ENCODE assay signal across 21 cellular contexts in genomic region chr15:35120173-35120572, GRCh38. TPM values are rescaled to one million over a fixed set of nuclear protein-coding genes. Genes with fewer than 3 reads are reported as not detected.
A peak's percentile ranks its signal among the peaks of the same experiment; 100 is the strongest.
DNase-seq lines count a peak whose midpoint lies in the region; ATAC-seq, FAIRE-seq and TF ChIP-seq lines count a peak whose summit lies in the region.
"Had no signal": no experiment of that assay in that cellular context is flagged by ENCODE, and none has a peak within 500 bp of the region (broad histone marks: within the 10 kb centered on the region; RNA-seq: fewer than 3 reads in every experiment).

No MANE protein-coding gene starts in this region.

- intact Hi-C loops in HepG2 (cut with micrococcal nuclease; ENCODE audit: unreplicated experiment) = no loop called here
- intact Hi-C loops in mammary epithelial cell (cut with micrococcal nuclease) = no loop called here
- intact Hi-C loops in spleen (cut with DNase I; ENCODE audit: low total_unique reads) = no loop called here

- H3K4me3 Mint-ChIP-seq in mesothelial cell of epicardium = no peak overlapping the region
- H3K4me3 Mint-ChIP-seq: CD4-positive, CD25-positive, alpha-beta regulatory T cell; CD8-positive, alpha-beta T cell; GM23338; H9 had no signal

- dilution Hi-C loops in mammary epithelial cell (cut with HindIII; ENCODE audit: low sequenced_read_pairs) = no loop called here

- no peak overlapping the region for H3K4me3 ChIP-seq in HepG2 (replicated peaks in 1 of 3; ENCODE audit: insufficient read depth in 1 of 3, low read depth in 2 of 3, low read length in 3 of 3)
- H3K4me3 ChIP-seq in mammary epithelial cell (replicated peaks in 1 of 3; ENCODE audit: insufficient read depth in 1 of 3, low read depth in 2 of 3, low read length in 3 of 3) = no peak overlapping the region
- H3K4me3 ChIP-seq in spleen = no peak overlapping the region
- H3K4me3 ChIP-seq: GM23338 had no signal

- ATAC-seq in HepG2 (no peak), GM21576 (IDR thresholded peaks at IDR 0.05; ENCODE audit: unreplicated experiment) (no peak)
- ATAC-seq: CD8-positive, alpha-beta T cell; GM23338; HCT116 had no signal

- H3K4me1 ChIP-seq in HepG2 (ENCODE audit: insufficient read depth, low read length) = peaks cover 8% of the 10 kb centered on the region
- H3K4me1 ChIP-seq in mammary epithelial cell (ENCODE audit: insufficient read depth, low read length) = no peaks in the 10 kb centered on the region
- H3K4me1 ChIP-seq in spleen = no peaks in the 10 kb centered on the region
- H3K4me1 ChIP-seq: Caco-2 had no signal

- DNase-seq in HepG2 (ENCODE audit: low spot score) = no peak
- no peak for DNase-seq in mesothelial cell of epicardium (ENCODE audit: low spot score in 2 of 2, unreplicated experiment in 2 of 2)
- DNase-seq in 8988T = no peak
- DNase-seq in mammary epithelial cell = no peak
- DNase-seq in spleen = no peak
- DNase-seq: C1 segment of cervical spinal cord; Caco-2; CD4-positive, CD25-positive, alpha-beta regulatory T cell; CD8-positive, alpha-beta T cell; DMS153; DND-41; H9 had no signal

- TF ChIP-seq EP300 in HepG2 (IDR thresholded peaks at IDR 0.05; ENCODE audit: low read depth in 2 of 2, low read length in 2 of 2) (no peak), HepG2 (CRISPR knock-in tag; IDR thresholded peaks at IDR 0.05; ENCODE audit: borderline replicate concordance) (no peak)

- no peaks in the 10 kb centered on the region for H3K27me3 Mint-ChIP-seq in mesothelial cell of epicardium (ENCODE audit: low read depth)
- H3K27me3 Mint-ChIP-seq: CD4-positive, CD25-positive, alpha-beta regulatory T cell had no signal

- no peak for TF ChIP-seq RAD21 in HepG2 (CRISPR knock-in tag; IDR thresholded peaks at IDR 0.05)

- H3K9me3 ChIP-seq in HepG2 (ENCODE audit: low read length) (no peaks in the 10 kb centered on the region), mammary epithelial cell (replicated peaks; ENCODE audit: insufficient read depth, low read length) (no peaks in the 10 kb centered on the region), spleen (peaks cover 0 to 4% (median 0%) of the 10 kb centered on the region in 8 donors)
- H3K9me3 ChIP-seq: Caco-2 had no signal

- BruUV-seq in HepG2 (replicated peaks; lab: Mats Ljungman, UMichigan) (no TSS peak), mammary epithelial cell (replicated peaks; lab: Mats Ljungman, UMichigan) (no TSS peak)

- H3K27ac ChIP-seq in VCaP (peak overlapping the region; percentile 26; the same call in 1 of the 2 replicates), HepG2 (ENCODE audit: extremely low read length, insufficient read depth, low read length) (no peak overlapping the region), mammary epithelial cell (ENCODE audit: insufficient read depth, low read depth, low read length) (no peak overlapping the region), spleen (no peak overlapping the region)

- H3K79me2 ChIP-seq in HepG2 (ENCODE audit: insufficient read depth, low read length) = no peaks in the 10 kb centered on the region
- no peaks in the 10 kb centered on the region for H3K79me2 ChIP-seq in mammary epithelial cell (ENCODE audit: insufficient read depth, low read length)

- POLR2A ChIA-PET in HepG2 (lab: Yijun Ruan, JAX) = no interaction called here

- in situ Hi-C loops in HepG2 (cut with HindIII; ENCODE audit: extremely low pct_ligation_motif_present, low pct_unique_long_range_greater_than_20kb) (no loop called here), mammary epithelial cell (cut with MboI; ENCODE audit: low sequenced_read_pairs in 2 of 2) (no loop called here)

- TF ChIP-seq CTCF in VCaP (conservative IDR thresholded peaks at IDR 0.05) (no peak), HepG2 (CRISPR knock-in tag; IDR thresholded peaks at IDR 0.05) (no peak), mesothelial cell of epicardium (IDR thresholded peaks at IDR 0.05; ENCODE audit: unreplicated experiment) (no peak), mammary epithelial cell (conservative IDR thresholded peaks at IDR 0.05 in 1 of 2, IDR thresholded peaks at IDR 0.05 in 1 of 2; ENCODE audit: extremely low read depth in 1 of 2, insufficient read depth in 1 of 2, low read depth in 1 of 2, low read length in 2 of 2) (no peak), spleen (IDR thresholded peaks at IDR 0.05 in 8 of 11, conservative IDR thresholded peaks at IDR 0.05 in 3 of 11) (no peak)

- peaks cover 47% of the 10 kb centered on the region for H3K4me1 Mint-ChIP-seq in mesothelial cell of epicardium
- H3K4me1 Mint-ChIP-seq: CD4-positive, CD25-positive, alpha-beta regulatory T cell had no signal

- H4K20me1 ChIP-seq in HepG2 (ENCODE audit: insufficient read depth, low read length) = no peaks in the 10 kb centered on the region
- H4K20me1 ChIP-seq in mammary epithelial cell (ENCODE audit: insufficient read depth, low read length) = no peaks in the 10 kb centered on the region

- H3K9ac ChIP-seq in HepG2 (ENCODE audit: insufficient read depth, low read depth, low read length) (no peak overlapping the region), mammary epithelial cell (ENCODE audit: insufficient read depth, low read length) (no peak overlapping the region)

- H3K4me2 ChIP-seq in HepG2 (ENCODE audit: low read depth, low read length) (no peak overlapping the region), mammary epithelial cell (ENCODE audit: insufficient read depth, low read depth, low read length) (no peak overlapping the region)
- H3K4me2 ChIP-seq: GM23338 had no signal

- no peak for FAIRE-seq in HepG2 (lab: Jason Lieb, UNC)
- FAIRE-seq: GM12892 had no signal

- whole genome bisulfite sequencing in HepG2 (ENCODE audit: low lambda C conversion rate) = 85% methylated on average over 6 of the region's 6 CpGs
- 85% methylated on average over 6 of the region's 6 CpGs for WGBS in mammary epithelial cell (ENCODE audit: low coverage, missing lambda C conversion rate)
- WGBS in spleen, 5 donors = 93 to 98% (median 97%) methylated on average over 6 of the region's 6 CpGs

- TF ChIP-seq POLR2A in HepG2 (IDR thresholded peaks at IDR 0.05; ENCODE audit: insufficient read depth in 1 of 2, low read depth in 2 of 2, low read length in 2 of 2) (no peak), spleen (IDR thresholded peaks at IDR 0.05) (no peak)

- peak overlapping the region; percentile 82 for H3K27ac Mint-ChIP-seq in mesothelial cell of epicardium
- H3K27ac Mint-ChIP-seq: CD4-positive, CD25-positive, alpha-beta regulatory T cell; CD8-positive, alpha-beta T cell; GM23338; H9 had no signal

- H3K27me3 ChIP-seq in HepG2 (ENCODE audit: control insufficient read depth in 1 of 2, insufficient read depth in 2 of 2, low read length in 2 of 2) (no peaks in the 10 kb centered on the region), mammary epithelial cell (ENCODE audit: insufficient read depth, low read length) (no peaks in the 10 kb centered on the region), spleen (replicated peaks in 1 of 7) (no peaks in the 10 kb centered on the region)

- H3K36me3 ChIP-seq in HepG2 (replicated peaks in 1 of 2; ENCODE audit: control insufficient read depth in 1 of 2, insufficient read depth in 2 of 2, low read length in 2 of 2) (no peaks in the 10 kb centered on the region), mammary epithelial cell (ENCODE audit: insufficient read depth, low read length) (no peaks in the 10 kb centered on the region), spleen (no peaks in the 10 kb centered on the region)

- H3K9me3 Mint-ChIP-seq in mesothelial cell of epicardium = peaks cover 20% of the 10 kb centered on the region
- H3K9me3 Mint-ChIP-seq: H9 had no signal

- CTCF ChIA-PET in HepG2 (lab: Yijun Ruan, JAX; ENCODE audit: low intra/inter-chr PET ratio, low total read pairs) (no interaction called here), mammary epithelial cell (lab: Charles Lee; ENCODE audit: low non-redundant PET) (no interaction called here)

- H2AFZ ChIP-seq in HepG2 (ENCODE audit: low read length) (no peak overlapping the region), mammary epithelial cell (ENCODE audit: low read depth, low read length) (no peak overlapping the region)
- H2AFZ ChIP-seq: GM23338 had no signal

- peaks cover 19% of the 10 kb centered on the region for H3K36me3 Mint-ChIP-seq in mesothelial cell of epicardium

TF ChIP-seq in HepG2, 621 proteins besides CTCF, POLR2A, EP300 and RAD21 (continues in another document):
- TF ChIP-seq MTA1 (CRISPR knock-in tag; IDR thresholded peaks at IDR 0.05; ENCODE audit: borderline replicate concordance) = no peak
- TF ChIP-seq ZNF230 (CRISPR knock-in tag; IDR thresholded peaks at IDR 0.05) = no peak

RNA-seq across cellular contexts. Expression of gene NANOGP8, which starts 35.1 kb away (rescaled TPM):
- 0.25 and 0.27 TPM in 2 replicates for total RNA-seq in HepG2 (2016; rRNA removed; fragmentation: Illumina TruSeq; extraction: Trizol)
- total RNA-seq in HepG2 (2016; cell fraction: cytosol; rRNA removed; fragmentation: Illumina TruSeq; extraction: Trizol; ENCODE audit: low read depth) = not detected in 2 replicates
- 0.27 TPM in 1 of 2 replicates, not detected in the other for total RNA-seq in HepG2 (2016; cell fraction: insoluble cytoplasmic fraction; rRNA removed; fragmentation: Illumina TruSeq; extraction: Trizol)
- not detected in 2 replicates for total RNA-seq in HepG2 (2016; cell fraction: membrane; rRNA removed; fragmentation: Illumina TruSeq; extraction: Trizol)
- total RNA-seq in HepG2 (2016; cell fraction: nucleus; rRNA removed; fragmentation: Illumina TruSeq; extraction: Trizol) = not detected in 2 replicates
- 0.09 TPM in 1 of 2 replicates, not detected in the other for polyA plus RNA-seq in HepG2 (2011; rRNA removed)
- 0.12 TPM in 1 of 2 replicates, not detected in the other for polyA plus RNA-seq in HepG2 (2011; cell fraction: cytosol; rRNA removed)
- polyA plus RNA-seq in HepG2 (2011; cell fraction: nucleus; rRNA removed) = 0.73 and 0.90 TPM in 2 replicates
- 0.28 TPM in 1 of 2 replicates, not detected in the other for polyA plus RNA-seq in HepG2 (2012)
- 0.17 TPM in 1 of 2 replicates, not detected in the other for polyA plus RNA-seq in HepG2 (2016; cell fraction: cytosol; fragmentation: Illumina TruSeq; extraction: Trizol; ENCODE audit: low read depth)
- polyA plus RNA-seq in HepG2 (2016; cell fraction: insoluble cytoplasmic fraction; fragmentation: Illumina TruSeq; extraction: Trizol; ENCODE audit: low read depth) = not detected in 2 replicates
- not detected in 2 replicates for polyA plus RNA-seq in HepG2 (2016; cell fraction: membrane; fragmentation: Illumina TruSeq; extraction: Trizol; ENCODE audit: low read depth)
- not detected in 2 replicates for polyA plus RNA-seq in HepG2 (2016; cell fraction: nucleus; fragmentation: Illumina TruSeq; extraction: Trizol; ENCODE audit: insufficient read depth, low read depth)
- polyA minus RNA-seq in HepG2 (2011; rRNA and poly(A)+ RNA removed; ENCODE audit: low replicate concordance) = 0.49 and 0.92 TPM in 2 replicates
- polyA minus RNA-seq in HepG2 (2011; cell fraction: cytosol; rRNA and poly(A)+ RNA removed) = 0.79 TPM in 1 of 2 replicates, not detected in the other
- polyA minus RNA-seq in HepG2 (2011; cell fraction: nucleus; rRNA and poly(A)+ RNA removed) = 2.3 and 3.2 TPM in 2 replicates
- total RNA-seq in mesothelial cell of epicardium = 0.86 to 1.2 TPM (median 0.91 TPM) in 3 replicates
- total RNA-seq in mammary epithelial cell = not detected
- not detected for polyA plus RNA-seq in mammary epithelial cell
- polyA minus RNA-seq in mammary epithelial cell = not detected
- 1 to 10 TPM in 3 of 7 donors, under 1 TPM in 2, not detected in 2; 0.50 to 4.4 (median 1.1) TPM for total RNA-seq in spleen
- not detected for polyA plus RNA-seq in spleen
- total RNA-seq: A172; A673; Caco-2; CD4-positive, CD25-positive, alpha-beta regulatory T cell; CD8-positive, alpha-beta T cell; H4 had no signal
- polyA plus RNA-seq: BJ; CD4-positive, CD25-positive, alpha-beta regulatory T cell had no signal
